In genomic region chr15:76056931-76057330, GRCh38 we compare ENCODE assay signal across 9 cellular contexts. TPM values are rescaled to one million over a fixed set of nuclear protein-coding genes. Genes with fewer than 3 reads are reported as not detected.
A peak's percentile ranks its signal among the peaks of the same experiment; 100 is the strongest.
DNase-seq lines count a peak whose midpoint lies in the region; ATAC-seq, FAIRE-seq and TF ChIP-seq lines count a peak whose summit lies in the region.
"Had no signal": no experiment of that assay in that cellular context is flagged by ENCODE, and none has a peak within 500 bp of the region (broad histone marks: within the 10 kb centered on the region; RNA-seq: fewer than 3 reads in every experiment).

No MANE protein-coding gene starts in this region.

- RAD21 ChIA-PET in GM12878 (lab: Charles Lee; ENCODE audit: unreplicated experiment): interaction anchor here (0.5 to 10.8 kb wide), 14 partner anchors 13 to 621 kb away, joined by 3 to 214 read pairs (median 3); partner anchors contain the start of genes NRG4 and UBE2Q2

- no TSS peak for BruUV-seq in GM12878 (replicated peaks; lab: Mats Ljungman, UMichigan)

- no peak for TF ChIP-seq CTCF in GM12878 (IDR thresholded peaks at IDR 0.05 in 2 of 3, conservative IDR thresholded peaks at IDR 0.05 in 1 of 3; ENCODE audit: control insufficient read depth in 2 of 3, extremely low read depth in 1 of 3, insufficient read depth in 1 of 3, low read depth in 3 of 3, low read length in 3 of 3)
- TF ChIP-seq CTCF in adrenal gland (IDR thresholded peaks at IDR 0.05): no peak
- no peak for TF ChIP-seq CTCF in prostate gland (IDR thresholded peaks at IDR 0.05)

- SMC1A ChIA-PET in GM12878 (lab: Charles Lee; ENCODE audit: uncharacterized antibody, unreplicated experiment): interaction anchor here (0.7 to 9.0 kb wide), 15 partner anchors 8 to 247 kb away, joined by 3 to 217 read pairs (median 4); no protein-coding TSS in a partner anchor

- 0% methylated on average over 3 of the region's 3 CpGs for WGBS in GM12878 (ENCODE audit: insufficient coverage, insufficient replicate concordance, low lambda C conversion rate, missing lambda C conversion rate)
- WGBS in adrenal gland, 4 donors: 14 to 20% (median 17%) methylated on average over 3 of the region's 3 CpGs
- WGBS in prostate gland: 5% methylated on average over 3 of the region's 3 CpGs

- no peaks in the 10 kb centered on the region for H4K20me1 ChIP-seq in GM12878 (ENCODE audit: control insufficient read depth, insufficient read depth)

- H3K27me3 ChIP-seq in GM12878 (replicated peaks in 1 of 2; ENCODE audit: control insufficient read depth in 2 of 2, insufficient read depth in 2 of 2, low read length in 1 of 2) (no peaks in the 10 kb centered on the region), adrenal gland (no peaks in the 10 kb centered on the region), prostate gland (replicated peaks; ENCODE audit: insufficient read depth) (no peaks in the 10 kb centered on the region)

- CTCF ChIA-PET in GM12878 (lab: Yijun Ruan, JAX): interaction anchor here (0.6 to 10.6 kb wide), 25 partner anchors 8 to 809 kb away, joined by 3 to 347 read pairs (median 4); no protein-coding TSS in a partner anchor

- FAIRE-seq in GM19239 (lab: Jason Lieb, UNC) (peak; percentile 85), GM12878 (lab: Jason Lieb, UNC) (no peak)

- DNase-seq in AML-193 (lab: John Stamatoyannopoulos, UW) (peak; percentile 67 to 69), GM19239 (ENCODE audit: insufficient read length, low spot score) (peak; percentile 15), GM12878 (ENCODE audit: low read depth, low spot score) (peak; percentile 77), adrenal gland (no peak), erythroblast (lab: John Stamatoyannopoulos, UW) (no peak), prostate gland (ENCODE audit: low spot score) (no peak)
- DNase-seq in activated effector memory CD4-positive, alpha-beta T cell treated with anti-CD3 and anti-CD28 coated beads, Interleukin-2, amount 50 U/mL, for 16 hours: no peak

- H3K4me2 ChIP-seq in GM12878 (ENCODE audit: control insufficient read depth, insufficient read depth): peak overlapping the region; percentile 77

- no peak for TF ChIP-seq RAD21 in GM12878 (IDR thresholded peaks at IDR 0.05; ENCODE audit: insufficient read depth, low read depth, low read length)

- POLR2A ChIA-PET in GM12878 (lab: Charles Lee): interaction anchor here (0.8 to 1.0 kb wide), 4 partner anchors 36 to 357 kb away, joined by 3 to 4 read pairs (median 4); no protein-coding TSS in a partner anchor

- H3K9ac ChIP-seq in GM12878 (ENCODE audit: control insufficient read depth, insufficient read depth, low read length): no peak overlapping the region

- H3K9me3 ChIP-seq in GM12878 (replicated peaks; ENCODE audit: control insufficient read depth, insufficient read depth, low read length) (no peaks in the 10 kb centered on the region), adrenal gland (replicated peaks in 1 of 3) (no peaks in the 10 kb centered on the region), prostate gland (no peaks in the 10 kb centered on the region)

- intact Hi-C loops in GM12878 (cut with micrococcal nuclease; ENCODE audit: unreplicated experiment) (loop anchor here (1.0 kb wide), 1 partner anchor 82 kb away; no protein-coding TSS in a partner anchor), adrenal gland (cut with DNase I) (loop anchor here in 1 of 2 donors (5.0 kb wide), 1 partner anchor 80 kb away; no protein-coding TSS in a partner anchor), prostate gland (cut with DNase I) (loop anchor here (5.0 kb wide), 1 partner anchor 80 kb away; no protein-coding TSS in a partner anchor)

- H3K4me1 ChIP-seq in GM12878 (ENCODE audit: control insufficient read depth, insufficient read depth, low read length) (peaks cover 28% of the 10 kb centered on the region), adrenal gland (replicated peaks in 1 of 2) (peaks cover 0 to 14% of the 10 kb centered on the region in 2 donors), prostate gland (replicated peaks) (no peaks in the 10 kb centered on the region)

- H3K36me3 ChIP-seq in GM12878 (ENCODE audit: control insufficient read depth in 2 of 2, insufficient read depth in 2 of 2, low read length in 1 of 2) (no peaks in the 10 kb centered on the region), adrenal gland (replicated peaks in 1 of 2) (no peaks in the 10 kb centered on the region), prostate gland (no peaks in the 10 kb centered on the region)

- peak; percentile 58 to 86; a peak in 2 of 4 replicates for TF ChIP-seq EP300 in GM12878 (IDR thresholded peaks at IDR 0.05; ENCODE audit: borderline replicate concordance in 1 of 2, control insufficient read depth in 1 of 2, low read depth in 2 of 2, low read length in 2 of 2)

- H3K79me2 ChIP-seq in GM12878 (ENCODE audit: control insufficient read depth, insufficient read depth, low read length): no peaks in the 10 kb centered on the region

- in situ Hi-C loops in GM12878 (cut with MboI): no loop called here

- TF ChIP-seq POLR2A in GM12878 (IDR thresholded peaks at IDR 0.05; ENCODE audit: low read depth, low read length) (no peak), adrenal gland (IDR thresholded peaks at IDR 0.05) (no peak), erythroblast (IDR thresholded peaks at IDR 0.05; ENCODE audit: low read length) (no peak), prostate gland (IDR thresholded peaks at IDR 0.05) (no peak)

- peak overlapping the region; percentile 63; the same call in 1 of the 2 replicates for H3K27ac ChIP-seq in GM12878 (ENCODE audit: control insufficient read depth, insufficient read depth)
- no peak overlapping the region for H3K27ac ChIP-seq in adrenal gland
- H3K27ac ChIP-seq in prostate gland: no peak overlapping the region

- peak overlapping the region; percentile 22; the same call in 1 of the 2 replicates for H3K4me3 ChIP-seq in GM12878
- H3K4me3 ChIP-seq in adrenal gland: peak overlapping the region in 1 of 4 donors; percentile 46
- H3K4me3 ChIP-seq in prostate gland: no peak overlapping the region

- no peak overlapping the region; the same call in 1 of the 2 replicates for H2AFZ ChIP-seq in GM12878 (ENCODE audit: control insufficient read depth, low read depth, low read length)

- ATAC-seq in HG03469 (IDR thresholded peaks at IDR 0.05; ENCODE audit: unreplicated experiment) (peak; percentile 51), GM12878 (peak; percentile 82)

TF ChIP-seq in GM12878, 131 proteins besides CTCF, POLR2A, EP300 and RAD21 (continues in another document):
- TF ChIP-seq NBN (IDR thresholded peaks at IDR 0.05): peak; percentile 72; the same call in 1 of the 2 replicates
- peak; percentile 9; the same call in 1 of the 2 replicates for TF ChIP-seq RAD51 (IDR thresholded peaks at IDR 0.05)
- TF ChIP-seq NFXL1 (IDR thresholded peaks at IDR 0.05; ENCODE audit: borderline replicate concordance): no peak
- no peak for TF ChIP-seq YY1 (IDR thresholded peaks at IDR 0.05; ENCODE audit: low read depth, low read length)
- TF ChIP-seq MTA3 (IDR thresholded peaks at IDR 0.05; ENCODE audit: borderline replicate concordance, low read length): peak; percentile 75; the same call in 1 of the 2 replicates
- no peak for TF ChIP-seq CHD4 (IDR thresholded peaks at IDR 0.05)
- peak in 1 of 2 experiments; percentile 44; a peak in 1 of 4 replicates for TF ChIP-seq ETV6 (conservative IDR thresholded peaks at IDR 0.05 in 1 of 2, IDR thresholded peaks at IDR 0.05 in 1 of 2; ENCODE audit: borderline replicate concordance in 1 of 2, low read depth in 1 of 2)
- TF ChIP-seq NFYA (IDR thresholded peaks at IDR 0.05; ENCODE audit: borderline replicate concordance, low read depth, low read length): no peak

RNA-seq across cellular contexts. Expression of gene TMEM266, which starts 2.9 kb away (rescaled TPM):
- 2.8 TPM in 2 replicates for total RNA-seq in GM12878 (2013; cell fraction: nucleolus; rRNA removed)
- total RNA-seq in GM12878 (2014; rRNA removed) (0.45 and 0.87 TPM in 2 replicates), GM12878 (2014; rRNA removed; fragmentation: Illumina TruSeq; extraction: Trizol) (0.36 and 0.41 TPM in 2 replicates), GM12878 (2021) (0.44 and 0.66 TPM in 2 replicates), adrenal gland (10 to 100 TPM in 1 of 8 donors, 1 to 10 TPM in 7; 1.3 to 13.5 (median 4.3) TPM), prostate gland (1 to 10 TPM; 5.9 to 6.0 TPM)
- polyA plus RNA-seq in GM12878 (2011; ENCODE audit: low read depth): 0.10 TPM
- polyA plus RNA-seq in GM12878 (2011; rRNA removed) (0.53 and 0.62 TPM in 2 replicates), GM12878 (2014; fragmentation: Illumina TruSeq; extraction: Trizol) (0.22 TPM in 1 of 2 replicates, not detected in the other), GM12878 (2014; fragmentation: Nextera tagmentation; extraction: Ambion mirVana) (under 1 TPM; 0.11 to 0.21 TPM), GM12878 (2014; rRNA removed) (0.70 TPM in 2 replicates), GM12878 (2016; fragmentation: Nextera tagmentation; extraction: Ambion mirVana) (under 1 TPM; 0.15 to 0.43 TPM), adrenal gland (1 to 10 TPM; 2.5 to 8.0 (median 6.4) TPM)
- polyA plus RNA-seq in GM12878 (2011; cell fraction: cytosol; rRNA removed): 0.76 and 0.92 TPM in 2 replicates
- polyA plus RNA-seq in GM12878 (2011; cell fraction: nucleus; rRNA removed): 1.0 and 1.4 TPM in 2 replicates
- 0.62 and 0.83 TPM in 2 replicates for polyA plus RNA-seq in GM12878 (2012)
- polyA minus RNA-seq in GM12878 (2011; rRNA and poly(A)+ RNA removed): 0.51 and 1.2 TPM in 2 replicates
- not detected in 2 replicates for polyA minus RNA-seq in GM12878 (2011; cell fraction: cytosol; rRNA and poly(A)+ RNA removed)
- 0.48 and 0.86 TPM in 2 replicates for polyA minus RNA-seq in GM12878 (2011; cell fraction: nucleus; rRNA and poly(A)+ RNA removed)

RNA-seq across cellular contexts. Expression of gene NRG4, which starts 44.7 kb away (rescaled TPM):
- 7.2 and 10.5 TPM in 2 replicates for total RNA-seq in GM12878 (2013; cell fraction: nucleolus; rRNA removed)
- total RNA-seq in GM12878 (2014; rRNA removed): 3.6 and 4.6 TPM in 2 replicates
- total RNA-seq in GM12878 (2014; rRNA removed; fragmentation: Illumina TruSeq; extraction: Trizol): 6.4 and 7.1 TPM in 2 replicates
- 2.9 and 5.7 TPM in 2 replicates for total RNA-seq in GM12878 (2021)
- polyA plus RNA-seq in GM12878 (2011; ENCODE audit: low read depth): 0.71 TPM
- polyA plus RNA-seq in GM12878 (2011; rRNA removed): 5.4 and 8.5 TPM in 2 replicates
- 3.3 TPM in 2 replicates for polyA plus RNA-seq in GM12878 (2011; cell fraction: cytosol; rRNA removed)
- polyA plus RNA-seq in GM12878 (2011; cell fraction: nucleus; rRNA removed): 3.7 and 3.8 TPM in 2 replicates
- 1.3 and 1.4 TPM in 2 replicates for polyA plus RNA-seq in GM12878 (2012)
- polyA plus RNA-seq in GM12878 (2014; fragmentation: Illumina TruSeq; extraction: Trizol): 6.0 and 9.4 TPM in 2 replicates
- 1 to 10 TPM; 7.7 to 8.3 TPM for polyA plus RNA-seq in GM12878 (2014; fragmentation: Nextera tagmentation; extraction: Ambion mirVana)
- 5.2 and 6.5 TPM in 2 replicates for polyA plus RNA-seq in GM12878 (2014; rRNA removed)
- polyA plus RNA-seq in GM12878 (2016; fragmentation: Nextera tagmentation; extraction: Ambion mirVana): 1 to 10 TPM in 1 of 2 experiments, under 1 TPM in 1; 0.76 to 1.7 TPM
- 3.0 and 4.9 TPM in 2 replicates for polyA minus RNA-seq in GM12878 (2011; rRNA and poly(A)+ RNA removed)
- 0.67 and 1.2 TPM in 2 replicates for polyA minus RNA-seq in GM12878 (2011; cell fraction: cytosol; rRNA and poly(A)+ RNA removed)
- 2.7 and 2.9 TPM in 2 replicates for polyA minus RNA-seq in GM12878 (2011; cell fraction: nucleus; rRNA and poly(A)+ RNA removed)
- total RNA-seq in adrenal gland: 10 to 100 TPM in 1 of 8 donors, 1 to 10 TPM in 7; 1.5 to 16.6 (median 3.7) TPM
- polyA plus RNA-seq in adrenal gland: 1 to 10 TPM; 2.6 to 3.9 (median 3.6) TPM
- 10 to 100 TPM in 1 of 2 donors, 1 to 10 TPM in 1; 3.5 to 94.6 TPM for total RNA-seq in prostate gland
- total RNA-seq: subcutaneous adipose tissue had no signal

Comparison
In these comparisons a context has a peak if more than half of its experiments do, and no peak if none do; other contexts are left out.
1. DNase-seq: peak in AML-193 (2 of 2), GM19239 (single experiment) and GM12878 (single experiment); none in adrenal gland (0 of 7), erythroblast (0 of 2), prostate gland (single experiment) and activated effector memory CD4-positive, alpha-beta T cell treated with anti-CD3 and anti-CD28 coated beads, Interleukin-2, amount 50 U/mL, for 16 hours (single experiment).